Comparison of ENCODE assay signal across 19 cellular contexts in the genomic region with DNA sequence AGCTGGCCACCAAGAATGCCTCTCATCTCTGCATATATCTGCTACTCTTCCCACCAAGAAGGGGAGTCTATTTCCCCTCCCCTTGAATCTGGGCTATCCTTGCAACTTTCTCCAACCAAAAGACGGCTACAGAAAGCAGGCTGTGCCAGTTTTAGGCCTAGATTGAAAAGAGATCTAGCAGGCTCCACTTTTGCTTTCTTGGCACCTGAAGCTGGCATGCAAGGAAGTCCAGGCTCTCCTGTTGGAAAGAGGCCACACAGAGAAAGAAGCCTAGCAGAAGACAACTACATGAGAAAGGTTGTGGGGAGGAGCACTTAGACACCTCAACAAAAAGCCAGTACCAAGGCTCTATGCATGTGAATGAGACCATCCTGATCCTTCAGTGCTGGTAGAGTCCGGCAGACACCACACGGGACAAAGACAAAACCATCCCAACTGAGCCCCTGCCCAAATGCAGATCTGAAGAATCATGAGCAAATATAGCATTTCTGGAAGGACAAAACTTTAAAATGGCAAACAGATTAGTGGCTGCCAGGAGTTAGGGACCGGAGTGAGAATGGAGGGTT.
DNase-seq lines count a peak whose midpoint lies in the region; ATAC-seq, FAIRE-seq and TF ChIP-seq lines count a peak whose summit lies in the region.
"Had no signal": no experiment of that assay in that cellular context is flagged by ENCODE, and none has a peak within 500 bp of the region (broad histone marks: within the 10 kb centered on the region; RNA-seq: fewer than 3 reads in every experiment).

No MANE protein-coding gene starts in this region.

- peak overlapping the region; percentile 100; the same call in 1 of the 2 replicates for H3K4me2 ChIP-seq in GM12878 (ENCODE audit: control insufficient read depth, insufficient read depth)

- peaks cover 2% of the 10 kb centered on the region for H3K36me3 Mint-ChIP-seq in T-helper 1 cell treated with Interleukin-12 subunit alpha and Interleukin-12 subunit beta and Interleukin-4 antibody, amounts not matched to agents 30 μg/mL and 1 μg/mL, for 36 hours (ENCODE audit: low read depth)

- peaks cover 23% of the 10 kb centered on the region for H3K4me1 Mint-ChIP-seq in T-helper 1 cell treated with Interleukin-12 subunit alpha and Interleukin-12 subunit beta and Interleukin-4 antibody, amounts not matched to agents 30 μg/mL and 1 μg/mL, for 36 hours (ENCODE audit: low read depth)

- H3K4me3 Mint-ChIP-seq in T-helper 1 cell treated with Interleukin-12 subunit alpha and Interleukin-12 subunit beta and Interleukin-4 antibody, amounts not matched to agents 30 μg/mL and 1 μg/mL, for 36 hours: no peak overlapping the region
- H3K4me3 Mint-ChIP-seq: activated naive CD4-positive, alpha-beta T cell treated with anti-CD3 and anti-CD28 coated beads, Interleukin-2, amount 10 ng/mL, durations not matched to agents 7 days and 5 days; nephron had no signal

- TF ChIP-seq CTCF in GM12878 (IDR thresholded peaks at IDR 0.05 in 2 of 3, conservative IDR thresholded peaks at IDR 0.05 in 1 of 3; ENCODE audit: control insufficient read depth in 2 of 3, extremely low read depth in 1 of 3, insufficient read depth in 1 of 3, low read depth in 3 of 3, low read length in 3 of 3): no peak
- no peak for TF ChIP-seq CTCF in neutrophil (IDR thresholded peaks at IDR 0.05)

- POLR2A ChIA-PET in GM12878 (lab: Charles Lee): interaction anchor here (4.4 to 6.3 kb wide), 2 partner anchors 13 to 38 kb away, joined by 15 to 71 read pairs; no protein-coding TSS in a partner anchor

- H3K27me3 ChIP-seq in GM12878 (replicated peaks in 1 of 2; ENCODE audit: control insufficient read depth in 2 of 2, insufficient read depth in 2 of 2, low read length in 1 of 2) (no peaks in the 10 kb centered on the region), neutrophil (no peaks in the 10 kb centered on the region)
- H3K27me3 ChIP-seq: body of pancreas, spleen, transverse colon had no signal

- 97% methylated on average over 4 of the region's 4 CpGs for WGBS in GM12878 (ENCODE audit: insufficient coverage, insufficient replicate concordance, low lambda C conversion rate, missing lambda C conversion rate)

- TF ChIP-seq RAD21 in GM12878 (IDR thresholded peaks at IDR 0.05; ENCODE audit: insufficient read depth, low read depth, low read length): no peak

- H3K4me3 ChIP-seq in GM12878 (no peak overlapping the region), neutrophil (ENCODE audit: low read depth in 1 of 2, low read length in 1 of 2) (no peak overlapping the region)
- H3K4me3 ChIP-seq: body of pancreas, spleen, transverse colon had no signal

- no peak overlapping the region for H2AFZ ChIP-seq in GM12878 (ENCODE audit: control insufficient read depth, low read depth, low read length)

- ATAC-seq in GM12878 (no peak), HG03175 (IDR thresholded peaks at IDR 0.05; ENCODE audit: unreplicated experiment) (no peak)
- ATAC-seq: body of pancreas, HCT116 had no signal

- no peak for DNase-seq in T-helper 1 cell
- no peak for DNase-seq in GM18507 (ENCODE audit: extremely low spot score, insufficient read length, low read depth)
- DNase-seq in GM12878 (ENCODE audit: low read depth, low spot score): no peak
- no peak for DNase-seq in SHP77 treated with DMSO at 0.1 percent for 48 hours (lab: John Stamatoyannopoulos, UW)
- no peak for DNase-seq in NCI-H1436 (lab: John Stamatoyannopoulos, UW)
- DNase-seq: 8988T; activated CD4-positive, CD25-positive, alpha-beta regulatory T cell; activated naive CD4-positive, alpha-beta T cell treated with anti-CD3 and anti-CD28 coated beads, Interleukin-2, amount 10 ng/mL, durations not matched to agents 7 days and 5 days; C1 segment of cervical spinal cord; KG1; spleen; SW 1271; transverse colon had no signal

- H3K27ac Mint-ChIP-seq in T-helper 1 cell treated with Interleukin-12 subunit alpha and Interleukin-12 subunit beta and Interleukin-4 antibody, amounts not matched to agents 30 μg/mL and 1 μg/mL, for 36 hours: peak overlapping the region; percentile 14
- H3K27ac Mint-ChIP-seq: activated naive CD4-positive, alpha-beta T cell treated with anti-CD3 and anti-CD28 coated beads, Interleukin-2, amount 10 ng/mL, durations not matched to agents 7 days and 5 days had no signal

- TF ChIP-seq POLR2A in GM12878 (IDR thresholded peaks at IDR 0.05; ENCODE audit: low read depth, low read length): no peak

- peaks cover 58% of the 10 kb centered on the region for H3K79me2 ChIP-seq in GM12878 (ENCODE audit: control insufficient read depth, insufficient read depth, low read length)

- no peak overlapping the region for H3K9ac ChIP-seq in GM12878 (ENCODE audit: control insufficient read depth, insufficient read depth, low read length)

- H3K36me3 ChIP-seq in GM12878 (ENCODE audit: control insufficient read depth in 2 of 2, insufficient read depth in 2 of 2, low read length in 1 of 2): no peaks in the 10 kb centered on the region; a peak in 1 of 4 replicates
- no peaks in the 10 kb centered on the region for H3K36me3 ChIP-seq in neutrophil
- H3K36me3 ChIP-seq: transverse colon had no signal

- FAIRE-seq in GM18507 (lab: Jason Lieb, UNC) (peak; percentile 18), GM12878 (lab: Jason Lieb, UNC) (no peak)

- TF ChIP-seq EP300 in GM12878 (IDR thresholded peaks at IDR 0.05; ENCODE audit: borderline replicate concordance in 1 of 2, control insufficient read depth in 1 of 2, low read depth in 2 of 2, low read length in 2 of 2): no peak

- in situ Hi-C loops in GM12878 (cut with MboI): no loop called here

- RAD21 ChIA-PET in GM12878 (lab: Charles Lee; ENCODE audit: unreplicated experiment): interaction anchor here (1.3 to 8.7 kb wide), 4 partner anchors 12 to 136 kb away, joined by 3 to 81 read pairs (median 26); no protein-coding TSS in a partner anchor

- SMC1A ChIA-PET in GM12878 (lab: Charles Lee; ENCODE audit: uncharacterized antibody, unreplicated experiment): interaction anchor here (1.0 to 13.4 kb wide), 11 partner anchors 11 to 66 kb away, joined by 3 to 164 read pairs (median 5); no protein-coding TSS in a partner anchor

- no peaks in the 10 kb centered on the region for H4K20me1 ChIP-seq in GM12878 (ENCODE audit: control insufficient read depth, insufficient read depth)

- no peaks in the 10 kb centered on the region for H3K9me3 Mint-ChIP-seq in T-helper 1 cell treated with Interleukin-12 subunit alpha and Interleukin-12 subunit beta and Interleukin-4 antibody, amounts not matched to agents 30 μg/mL and 1 μg/mL, for 36 hours
- H3K9me3 Mint-ChIP-seq: activated naive CD4-positive, alpha-beta T cell treated with anti-CD3 and anti-CD28 coated beads, Interleukin-2, amount 10 ng/mL, durations not matched to agents 7 days and 5 days; nephron had no signal

- BruUV-seq in GM12878 (replicated peaks; lab: Mats Ljungman, UMichigan): no TSS peak

- H3K9me3 ChIP-seq in GM12878 (replicated peaks; ENCODE audit: control insufficient read depth, insufficient read depth, low read length) (no peaks in the 10 kb centered on the region; the same call in 2 of the 3 replicates), neutrophil (no peaks in the 10 kb centered on the region)
- H3K9me3 ChIP-seq: body of pancreas, spleen, transverse colon had no signal

- intact Hi-C loops in GM12878 (cut with micrococcal nuclease; ENCODE audit: unreplicated experiment): no loop called here

- no peaks in the 10 kb centered on the region for H3K27me3 Mint-ChIP-seq in T-helper 1 cell treated with Interleukin-12 subunit alpha and Interleukin-12 subunit beta and Interleukin-4 antibody, amounts not matched to agents 30 μg/mL and 1 μg/mL, for 36 hours (ENCODE audit: low read depth)
- H3K27me3 Mint-ChIP-seq: activated naive CD4-positive, alpha-beta T cell treated with anti-CD3 and anti-CD28 coated beads, Interleukin-2, amount 10 ng/mL, durations not matched to agents 7 days and 5 days had no signal

- peak overlapping the region; percentile 96; the same call in 1 of the 2 replicates for H3K27ac ChIP-seq in GM12878 (ENCODE audit: control insufficient read depth, insufficient read depth)
- peak overlapping the region; percentile 3 for H3K27ac ChIP-seq in neutrophil
- H3K27ac ChIP-seq: body of pancreas had no signal

- CTCF ChIA-PET in GM12878 (lab: Yijun Ruan, JAX): interaction anchor here (1.5 to 4.0 kb wide), 6 partner anchors 12 to 189 kb away, joined by 3 to 21 read pairs (median 8); no protein-coding TSS in a partner anchor

- H3K4me1 ChIP-seq in GM12878 (ENCODE audit: control insufficient read depth, insufficient read depth, low read length): peaks cover 47% of the 10 kb centered on the region
- H3K4me1 ChIP-seq in neutrophil (ENCODE audit: control insufficient read depth in 1 of 2, insufficient read depth in 1 of 2, low read depth in 1 of 2, low read length in 1 of 2): peaks cover 12 to 23% of the 10 kb centered on the region in 2 experiments

TF ChIP-seq in GM12878, 131 proteins besides CTCF, POLR2A, EP300 and RAD21:
- TF ChIP-seq GABPA (IDR thresholded peaks at IDR 0.05; ENCODE audit: low read depth): no peak
- TF ChIP-seq, protein P1, sequence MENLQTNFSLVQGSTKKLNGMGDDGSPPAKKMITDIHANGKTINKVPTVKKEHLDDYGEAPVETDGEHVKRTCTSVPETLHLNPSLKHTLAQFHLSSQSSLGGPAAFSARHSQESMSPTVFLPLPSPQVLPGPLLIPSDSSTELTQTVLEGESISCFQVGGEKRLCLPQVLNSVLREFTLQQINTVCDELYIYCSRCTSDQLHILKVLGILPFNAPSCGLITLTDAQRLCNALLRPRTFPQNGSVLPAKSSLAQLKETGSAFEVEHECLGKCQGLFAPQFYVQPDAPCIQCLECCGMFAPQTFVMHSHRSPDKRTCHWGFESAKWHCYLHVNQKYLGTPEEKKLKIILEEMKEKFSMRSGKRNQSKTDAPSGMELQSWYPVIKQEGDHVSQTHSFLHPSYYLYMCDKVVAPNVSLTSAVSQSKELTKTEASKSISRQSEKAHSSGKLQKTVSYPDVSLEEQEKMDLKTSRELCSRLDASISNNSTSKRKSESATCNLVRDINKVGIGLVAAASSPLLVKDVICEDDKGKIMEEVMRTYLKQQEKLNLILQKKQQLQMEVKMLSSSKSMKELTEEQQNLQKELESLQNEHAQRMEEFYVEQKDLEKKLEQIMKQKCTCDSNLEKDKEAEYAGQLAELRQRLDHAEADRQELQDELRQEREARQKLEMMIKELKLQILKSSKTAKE (IDR thresholded peaks at IDR 0.05; ENCODE audit: low read depth, poor library complexity, severe bottlenecking): no peak
- no peak for TF ChIP-seq EZH2 (IDR thresholded peaks at IDR 0.05; ENCODE audit: borderline replicate concordance, control insufficient read depth, low read depth, low read length)
- no peak for TF ChIP-seq MEF2A (IDR thresholded peaks at IDR 0.05; ENCODE audit: insufficient read depth, low read depth, low read length)
- 0 out of 2 replicates have a peak, but pooled peaks have one; percentile 31 for TF ChIP-seq LARP7 (IDR thresholded peaks at IDR 0.05)
- TF ChIP-seq BMI1 (IDR thresholded peaks at IDR 0.05; ENCODE audit: borderline replicate concordance): no peak
- no peak for TF ChIP-seq EED (IDR thresholded peaks at IDR 0.05; ENCODE audit: low read depth)
- no peak for TF ChIP-seq MTA2 (IDR thresholded peaks at IDR 0.05; ENCODE audit: low read depth)
- no peak for TF ChIP-seq YY1 (IDR thresholded peaks at IDR 0.05; ENCODE audit: low read depth, low read length)
